In genomic region chr10:80697926-80698325, GRCh38 we compare ENCODE assay signal across 23 cellular contexts.
A peak's percentile ranks its signal among the peaks of the same experiment; 100 is the strongest.
DNase-seq lines count a peak whose midpoint lies in the region; ATAC-seq, FAIRE-seq and TF ChIP-seq lines count a peak whose summit lies in the region.
"Had no signal": no experiment of that assay in that cellular context is flagged by ENCODE, and none has a peak within 500 bp of the region (broad histone marks: within the 10 kb centered on the region; RNA-seq: fewer than 3 reads in every experiment).

No MANE protein-coding gene starts in this region.

- H3K4me1 Mint-ChIP-seq in GM23338 = no peaks in the 10 kb centered on the region; the same call in 1 of the 3 replicates
- no peaks in the 10 kb centered on the region for H3K4me1 Mint-ChIP-seq in osteocyte (ENCODE audit: unreplicated experiment)
- H3K4me1 Mint-ChIP-seq: CD14-positive monocyte had no signal

- no peaks in the 10 kb centered on the region for H3F3A ChIP-seq in GM23338 (replicated peaks; ENCODE audit: low read depth)

- H3K18ac ChIP-seq in H1 (ENCODE audit: extremely low read depth, low read length) (no peak overlapping the region), mesenchymal stem cell (ENCODE audit: low read depth in 1 of 2, low read length in 2 of 2) (no peak overlapping the region)

- DNase-seq in GM23338 (ENCODE audit: low spot score) (no peak), H1 (ENCODE audit: low read depth in 1 of 2, low spot score in 2 of 2) (peak in 1 of 2 experiments; percentile 20), mesenchymal stem cell (peak; percentile 37), osteocyte (ENCODE audit: extremely low spot score, unreplicated experiment) (peak; percentile 25), NCI-H146 treated with DMSO at 0.1 percent for 48 hours (lab: John Stamatoyannopoulos, UW; ENCODE audit: unreplicated experiment) (no peak), SHP77 (lab: John Stamatoyannopoulos, UW) (no peak)
- DNase-seq in stimulated activated CD4-positive, alpha-beta T cell treated with anti-CD3 and anti-CD28 coated beads, Interleukin-4, amount 100 ng/mL, for 4 hours = no peak
- DNase-seq: ACHN; BE2C; CD4-positive, alpha-beta memory T cell; DMS 273 treated with DMSO at 0.1 percent for 48 hours; DMS53; DND-41; EL; HCEC 1CT; HFFc6 had no signal

- H3K36me3 Mint-ChIP-seq in GM23338 (ENCODE audit: low read depth) = no peaks in the 10 kb centered on the region
- no peaks in the 10 kb centered on the region for H3K36me3 Mint-ChIP-seq in osteocyte (ENCODE audit: unreplicated experiment)
- H3K36me3 Mint-ChIP-seq: CD14-positive monocyte; CD4-positive, alpha-beta memory T cell had no signal

- no peak overlapping the region for H2BK120ac ChIP-seq in H1 (replicated peaks; ENCODE audit: low read depth, low read length)
- no peak overlapping the region for H2BK120ac ChIP-seq in mesenchymal stem cell (ENCODE audit: low read depth, low read length)

- H3K4ac ChIP-seq in H1 (replicated peaks; ENCODE audit: insufficient read length, low read depth, low read length) (no peak overlapping the region), mesenchymal stem cell (ENCODE audit: low read depth in 1 of 2, low read length in 2 of 2) (no peak overlapping the region)

- H3K27me3 ChIP-seq in GM23338 (ENCODE audit: insufficient read depth) (no peaks in the 10 kb centered on the region), H1 (replicated peaks in 1 of 4; ENCODE audit: control insufficient read depth in 3 of 4, extremely low read depth in 1 of 4, insufficient read depth in 3 of 4, low read length in 3 of 4) (no peaks in the 10 kb centered on the region), mesenchymal stem cell (ENCODE audit: control insufficient read depth in 1 of 2, insufficient read depth in 1 of 2, low read length in 2 of 2) (peaks cover 14 to 30% of the 10 kb centered on the region in 2 experiments)
- H3K27me3 ChIP-seq: BE2C had no signal

- H2BK5ac ChIP-seq in H1 (ENCODE audit: low read depth, low read length) = no peak overlapping the region
- no peak overlapping the region for H2BK5ac ChIP-seq in mesenchymal stem cell (ENCODE audit: low read depth, low read length, poor library complexity, severe bottlenecking)

- H2AK5ac ChIP-seq in H1 (ENCODE audit: low read depth, low read length) = no peak overlapping the region
- H2AK5ac ChIP-seq in mesenchymal stem cell (ENCODE audit: low read length, severe bottlenecking) = no peak overlapping the region

- H3K9ac ChIP-seq in H1 (replicated peaks in 1 of 4; ENCODE audit: extremely low read depth in 1 of 4, low read depth in 3 of 4, low read length in 3 of 4) (no peak overlapping the region), mesenchymal stem cell (ENCODE audit: low read length) (no peak overlapping the region)

- TF ChIP-seq CTCF in GM23338 (conservative IDR thresholded peaks at IDR 0.05; ENCODE audit: low read depth in 2 of 2) (no peak), H1 (IDR thresholded peaks at IDR 0.05; ENCODE audit: control extremely low read depth in 1 of 3, insufficient read depth in 1 of 3, low read depth in 1 of 3, low read length in 3 of 3) (no peak), osteocyte (IDR thresholded peaks at IDR 0.05) (no peak)

- H3K4me3 ChIP-seq in GM23338 = no peak overlapping the region
- H3K4me3 ChIP-seq in H1 (ENCODE audit: extremely low read depth in 1 of 4, insufficient read depth in 2 of 4, low read depth in 3 of 4, low read length in 4 of 4) = no peak overlapping the region
- no peak overlapping the region for H3K4me3 ChIP-seq in mesenchymal stem cell (ENCODE audit: insufficient read depth in 1 of 2, low read depth in 1 of 2, low read length in 2 of 2)
- H3K4me3 ChIP-seq: GM12878 had no signal

- no peak overlapping the region for H3K4me2 ChIP-seq in GM23338
- H3K4me2 ChIP-seq in H1 (ENCODE audit: insufficient read depth in 1 of 2, low read depth in 2 of 2, low read length in 2 of 2) = no peak overlapping the region
- no peak overlapping the region for H3K4me2 ChIP-seq in mesenchymal stem cell (ENCODE audit: low read length, poor library complexity, severe bottlenecking)

- no peak overlapping the region for H4K5ac ChIP-seq in H1 (ENCODE audit: insufficient read length, low read depth, low read length)

- no peaks in the 10 kb centered on the region for H3K23me2 ChIP-seq in H1 (ENCODE audit: low read depth, low read length)

- H3K79me1 ChIP-seq in H1 (ENCODE audit: low read depth, low read length) (no peaks in the 10 kb centered on the region), mesenchymal stem cell (replicated peaks; ENCODE audit: low read length, poor library complexity, severe bottlenecking) (no peaks in the 10 kb centered on the region)

- no peaks in the 10 kb centered on the region for H3K9me2 ChIP-seq in GM23338 (ENCODE audit: insufficient read depth)

- H3K56ac ChIP-seq in H1 (replicated peaks; ENCODE audit: insufficient read length, low read depth, low read length) = no peak overlapping the region

- H3K79me2 ChIP-seq in GM23338 (replicated peaks; ENCODE audit: insufficient read depth) (no peaks in the 10 kb centered on the region), H1 (ENCODE audit: control insufficient read depth in 1 of 2, insufficient read depth in 2 of 2, low read length in 2 of 2) (no peaks in the 10 kb centered on the region)

- H2BK15ac ChIP-seq in H1 (ENCODE audit: low read length) = no peak overlapping the region
- no peak overlapping the region for H2BK15ac ChIP-seq in mesenchymal stem cell (ENCODE audit: low read depth, poor library complexity, severe bottlenecking)

- ATAC-seq in GM23338 = no peak
- ATAC-seq in GM18861 (IDR thresholded peaks at IDR 0.05; ENCODE audit: unreplicated experiment) = no peak
- ATAC-seq: GM12878 had no signal

- H3K9me3 ChIP-seq in H1 (ENCODE audit: insufficient read depth in 2 of 2, low read depth in 1 of 2, low read length in 1 of 2) (no peaks in the 10 kb centered on the region), mesenchymal stem cell (ENCODE audit: control insufficient read depth, low read length) (no peaks in the 10 kb centered on the region)
- H3K9me3 ChIP-seq: BE2C had no signal

- no peak overlapping the region for H4K8ac ChIP-seq in H1 (ENCODE audit: extremely low read depth, insufficient read depth, low read length)
- no peak overlapping the region for H4K8ac ChIP-seq in mesenchymal stem cell (ENCODE audit: low read length)

- FAIRE-seq in H1 (lab: Jason Lieb, UNC) = no peak
- FAIRE-seq: A204.1, GM12878, GM19239, H54 had no signal

- no peak overlapping the region for H3K27ac Mint-ChIP-seq in GM23338
- H3K27ac Mint-ChIP-seq in osteocyte (ENCODE audit: unreplicated experiment) = no peak overlapping the region
- H3K27ac Mint-ChIP-seq: CD4-positive, alpha-beta memory T cell; HFFc6 had no signal

- H3K14ac ChIP-seq in H1 (ENCODE audit: insufficient read length) (no peak overlapping the region), mesenchymal stem cell (ENCODE audit: low read length in 2 of 2) (no peak overlapping the region)

- H2BK20ac ChIP-seq in H1 (ENCODE audit: low read length) = 0 out of 2 replicates have a peak overlapping the region, but pooled peaks have one; percentile 3

- TF ChIP-seq POLR2A in H1 (IDR thresholded peaks at IDR 0.05; ENCODE audit: control extremely low read depth in 1 of 2, low read depth in 2 of 2, low read length in 2 of 2) = no peak

- WGBS in H1 (ENCODE audit: extremely low coverage in 1 of 2, insufficient coverage in 1 of 2, insufficient read length in 1 of 2, insufficient replicate concordance in 2 of 2, low coverage in 1 of 2, low lambda C conversion rate in 2 of 2, missing lambda C conversion rate in 1 of 2), 2 experiments = 78% methylated on average over 2 of the region's 2 CpGs; no CpG with 5 or more reads in 1 of the 2 experiments
- 0% methylated on average over 2 of the region's 2 CpGs for WGBS in mesenchymal stem cell

- no peaks in the 10 kb centered on the region for H4K20me1 ChIP-seq in GM23338 (replicated peaks; ENCODE audit: insufficient read depth)
- H4K20me1 ChIP-seq in H1 (replicated peaks in 1 of 2; ENCODE audit: control insufficient read depth in 1 of 2, insufficient read depth in 2 of 2, low read length in 2 of 2) = no peaks in the 10 kb centered on the region

- POLR2A ChIA-PET in H1 (lab: Charles Lee; ENCODE audit: partially characterized antibody) = no interaction called here

- H3K27ac ChIP-seq in GM23338 (ENCODE audit: low read depth) (no peak overlapping the region), H1 (ENCODE audit: low read depth, low read length) (no peak overlapping the region), mesenchymal stem cell (ENCODE audit: low read length, poor library complexity, severe bottlenecking) (no peak overlapping the region)
- H3K27ac ChIP-seq: HL-60 had no signal

- H3K27me3 Mint-ChIP-seq in GM23338 (ENCODE audit: insufficient read depth, low read depth, poor library complexity) (peaks cover 11% of the 10 kb centered on the region), osteocyte (ENCODE audit: unreplicated experiment) (no peaks in the 10 kb centered on the region)

- H3K36me3 ChIP-seq in GM23338 (ENCODE audit: insufficient read depth) (no peaks in the 10 kb centered on the region), H1 (ENCODE audit: control insufficient read depth in 2 of 4, insufficient read depth in 4 of 4, low read length in 3 of 4) (no peaks in the 10 kb centered on the region), mesenchymal stem cell (ENCODE audit: control insufficient read depth in 1 of 2, insufficient read depth in 2 of 2, low read depth in 1 of 2, low read length in 2 of 2) (no peaks in the 10 kb centered on the region)
- H3K36me3 ChIP-seq: BE2C had no signal

- H3K4me1 ChIP-seq in GM23338 (ENCODE audit: insufficient read depth) (0 out of 2 replicates have a peak, but pooled peaks cover 3% of the 10 kb centered on the region), H1 (replicated peaks in 1 of 4; ENCODE audit: control insufficient read depth in 3 of 4, insufficient read depth in 4 of 4, low read length in 3 of 4) (no peaks in the 10 kb centered on the region; a peak in 1 of 7 replicates), mesenchymal stem cell (ENCODE audit: control insufficient read depth, insufficient read depth, low read depth, low read length) (peaks cover 2% of the 10 kb centered on the region)
- H3K4me1 ChIP-seq: BE2C had no signal

- H3K4me3 Mint-ChIP-seq in GM23338 = no peak overlapping the region
- H3K4me3 Mint-ChIP-seq in osteocyte (ENCODE audit: unreplicated experiment) = no peak overlapping the region
- H3K4me3 Mint-ChIP-seq: CD14-positive monocyte; CD4-positive, alpha-beta memory T cell; HFFc6 had no signal

- TF ChIP-seq EP300 in H1 (IDR thresholded peaks at IDR 0.05; ENCODE audit: borderline replicate concordance in 1 of 2, low read depth in 2 of 2, low read length in 2 of 2) = no peak

- H4K91ac ChIP-seq in H1 (replicated peaks; ENCODE audit: insufficient read length, low read length) (no peak overlapping the region), mesenchymal stem cell (ENCODE audit: low read length) (no peak overlapping the region)

- H2BK12ac ChIP-seq in H1 (ENCODE audit: low read depth, low read length) (peak overlapping the region; percentile 43; the same call in 1 of the 2 replicates), mesenchymal stem cell (ENCODE audit: low read length in 2 of 2) (no peak overlapping the region)

- TF ChIP-seq RAD21 in H1 (IDR thresholded peaks at IDR 0.05 in 1 of 2, conservative IDR thresholded peaks at IDR 0.05 in 1 of 2; ENCODE audit: low read depth in 2 of 2, low read length in 2 of 2) = no peak

- CTCF ChIA-PET in H1 (lab: Charles Lee; ENCODE audit: partially characterized antibody) = interaction anchor here (3.6 to 4.4 kb wide), 2 partner anchors 34 to 158 kb away, joined by 11 to 31 read pairs; no protein-coding TSS in a partner anchor

- H3K23ac ChIP-seq in H1 (ENCODE audit: insufficient read length) (no peak overlapping the region), mesenchymal stem cell (ENCODE audit: low read length in 2 of 2) (no peak overlapping the region)

- H3K9me3 Mint-ChIP-seq in GM23338 (no peaks in the 10 kb centered on the region; the same call in 2 of the 3 replicates), osteocyte (ENCODE audit: unreplicated experiment) (no peaks in the 10 kb centered on the region)
- H3K9me3 Mint-ChIP-seq: CD14-positive monocyte, HFFc6 had no signal

- H2AFZ ChIP-seq in GM23338 (0 out of 2 replicates have a peak overlapping the region, but pooled peaks have one; percentile 10), H1 (ENCODE audit: low read length) (no peak overlapping the region), mesenchymal stem cell (ENCODE audit: low read depth, low read length) (no peak overlapping the region)

Comparison
In these comparisons a context has a peak if more than half of its experiments do, and no peak if none do; other contexts are left out.
1. DNase-seq: peak in mesenchymal stem cell (single experiment) and osteocyte (single experiment); none in GM23338 (single experiment), NCI-H146 treated with DMSO at 0.1 percent for 48 hours (single experiment), stimulated activated CD4-positive, alpha-beta T cell treated with anti-CD3 and anti-CD28 coated beads, Interleukin-4, amount 100 ng/mL, for 4 hours (0 of 2) and SHP77 (0 of 2).